Comparison of ENCODE assay signal across 1 cellular context in the genomic region with DNA sequence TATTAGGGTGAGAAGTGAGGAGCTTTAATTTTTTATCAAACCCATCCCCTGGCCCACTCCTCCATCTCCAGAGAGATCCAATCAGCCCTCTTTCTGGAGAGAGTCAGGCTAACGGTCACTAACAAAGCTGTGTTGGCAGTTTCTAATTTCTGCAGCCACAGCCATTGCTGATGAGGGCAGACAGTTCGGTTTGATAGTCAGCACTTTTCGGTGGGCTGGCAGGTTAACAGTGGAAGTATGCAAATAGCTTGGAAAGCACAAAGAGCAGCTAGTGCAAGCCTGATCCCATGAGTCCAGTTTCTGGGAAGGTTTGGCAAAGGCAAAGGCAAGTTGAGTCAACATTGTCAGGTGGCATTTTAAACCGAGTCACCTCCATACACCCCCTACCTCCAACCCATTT.
TF ChIP-seq lines count a peak whose summit lies in the region.

No MANE protein-coding gene starts in this region.

TF ChIP-seq in K562, 482 proteins besides CTCF, POLR2A, EP300 and RAD21:
- TF ChIP-seq ZNF316 (IDR thresholded peaks at IDR 0.05) = peak; percentile 47; the same call in 1 of the 2 replicates
- TF ChIP-seq, protein P1, sequence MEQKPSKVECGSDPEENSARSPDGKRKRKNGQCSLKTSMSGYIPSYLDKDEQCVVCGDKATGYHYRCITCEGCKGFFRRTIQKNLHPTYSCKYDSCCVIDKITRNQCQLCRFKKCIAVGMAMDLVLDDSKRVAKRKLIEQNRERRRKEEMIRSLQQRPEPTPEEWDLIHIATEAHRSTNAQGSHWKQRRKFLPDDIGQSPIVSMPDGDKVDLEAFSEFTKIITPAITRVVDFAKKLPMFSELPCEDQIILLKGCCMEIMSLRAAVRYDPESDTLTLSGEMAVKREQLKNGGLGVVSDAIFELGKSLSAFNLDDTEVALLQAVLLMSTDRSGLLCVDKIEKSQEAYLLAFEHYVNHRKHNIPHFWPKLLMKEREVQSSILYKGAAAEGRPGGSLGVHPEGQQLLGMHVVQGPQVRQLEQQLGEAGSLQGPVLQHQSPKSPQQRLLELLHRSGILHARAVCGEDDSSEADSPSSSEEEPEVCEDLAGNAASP (IDR thresholded peaks at IDR 0.05) = no peak
